ENCODE assay signal across 24 cellular contexts in the genomic region with DNA sequence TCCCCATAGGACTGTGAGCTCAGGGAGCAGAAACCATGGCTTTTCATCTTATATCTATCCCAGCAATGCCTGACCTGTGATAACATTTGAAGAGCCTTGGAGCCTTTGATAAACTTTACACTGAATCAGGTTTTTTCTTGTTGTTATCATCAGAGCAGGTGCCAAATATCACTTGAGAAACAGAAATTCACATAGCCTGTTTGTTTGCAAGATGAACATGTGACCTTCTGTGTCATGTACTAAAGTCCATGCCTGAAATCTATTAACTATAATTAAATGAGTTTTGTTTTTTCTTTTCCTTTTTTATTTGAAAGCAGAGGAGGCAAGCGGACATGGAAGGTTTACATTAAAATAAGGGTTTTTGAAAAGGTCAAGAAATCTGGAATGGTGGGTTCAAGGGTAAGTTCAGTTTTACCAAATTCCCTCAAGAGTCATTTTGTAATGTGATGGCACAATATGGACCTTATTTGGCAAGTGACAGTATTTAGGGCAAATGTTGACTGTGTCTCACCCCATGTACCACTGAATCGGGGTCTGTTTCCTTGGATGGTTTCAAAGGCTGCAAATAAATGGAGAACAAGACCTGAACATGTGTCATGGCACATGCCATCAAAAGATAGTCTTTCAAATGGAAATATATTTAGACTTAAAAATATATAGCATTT.
"Had no signal": no experiment of that assay in that cellular context is flagged by ENCODE, and none has a peak within 500 bp of the region (broad histone marks: within the 10 kb centered on the region; RNA-seq: fewer than 3 reads in every experiment).

No MANE protein-coding gene starts in this region.

- H3K36me3 Mint-ChIP-seq: immature natural killer cell, neural progenitor cell had no signal

- H3K4me1 ChIP-seq: esophagus squamous epithelium, neural progenitor cell, prostate gland, right atrium auricular region, sigmoid colon, spleen, upper lobe of left lung had no signal

- H3K27me3 ChIP-seq: esophagus squamous epithelium, heart right ventricle, neural progenitor cell, right atrium auricular region, sigmoid colon, spleen, tibial nerve, upper lobe of left lung had no signal

- H3K27ac ChIP-seq: esophagus squamous epithelium, heart right ventricle, neural progenitor cell, prostate gland, right atrium auricular region, sigmoid colon, spleen, thoracic aorta, tibial nerve, upper lobe of left lung had no signal

- H3K27ac Mint-ChIP-seq: effector memory CD8-positive, alpha-beta T cell; immature natural killer cell; mesothelial cell of epicardium; naive thymus-derived CD4-positive, alpha-beta T cell; neural progenitor cell; stimulated activated memory B cell treated with anti-CD40 and anti-IgM and Interleukin-4, amounts not matched to agents 10 μg/mL and 1 μg/mL and 100 μg/mL, for 72 hours had no signal

- H3K4me1 Mint-ChIP-seq: immature natural killer cell; naive thymus-derived CD4-positive, alpha-beta T cell; nephron; neural progenitor cell; stimulated activated memory B cell treated with anti-CD40 and anti-IgM and Interleukin-4, amounts not matched to agents 10 μg/mL and 1 μg/mL and 100 μg/mL, for 72 hours had no signal

- ATAC-seq: effector memory CD8-positive, alpha-beta T cell; naive thymus-derived CD4-positive, alpha-beta T cell; stimulated activated memory B cell treated with anti-CD40 and anti-IgM and Interleukin-4, amounts not matched to agents 10 μg/mL and 1 μg/mL and 100 μg/mL, for 72 hours; stimulated activated naive CD8-positive, alpha-beta T cell treated with anti-CD3 and anti-CD28 coated beads, Interleukin-15, Interleukin-2, amounts not matched to agents 100 U/mL and 50 U/mL, for 24 hours had no signal

- H3K9me3 ChIP-seq: esophagus squamous epithelium, heart right ventricle, prostate gland, right atrium auricular region, sigmoid colon, spleen, thoracic aorta, tibial nerve, upper lobe of left lung had no signal

- H3K4me3 Mint-ChIP-seq: effector memory CD8-positive, alpha-beta T cell; immature natural killer cell; mesothelial cell of epicardium; naive thymus-derived CD4-positive, alpha-beta T cell; nephron; neural progenitor cell; stimulated activated memory B cell treated with anti-CD40 and anti-IgM and Interleukin-4, amounts not matched to agents 10 μg/mL and 1 μg/mL and 100 μg/mL, for 72 hours had no signal

- H3K36me3 ChIP-seq: esophagus squamous epithelium, heart right ventricle, neural progenitor cell, prostate gland, right atrium auricular region, sigmoid colon, spleen, thoracic aorta, tibial nerve, upper lobe of left lung had no signal

- H3K27me3 Mint-ChIP-seq: effector memory CD8-positive, alpha-beta T cell; naive thymus-derived CD4-positive, alpha-beta T cell; stimulated activated memory B cell treated with anti-CD40 and anti-IgM and Interleukin-4, amounts not matched to agents 10 μg/mL and 1 μg/mL and 100 μg/mL, for 72 hours had no signal

- H3K9me3 Mint-ChIP-seq: effector memory CD8-positive, alpha-beta T cell; neural progenitor cell had no signal

- H3K4me3 ChIP-seq: esophagus squamous epithelium, heart right ventricle, neural progenitor cell, prostate gland, right atrium auricular region, sigmoid colon, spleen, thoracic aorta, tibial nerve, upper lobe of left lung had no signal

- DNase-seq: cortex of kidney; effector memory CD8-positive, alpha-beta T cell; erythroblast; esophagus squamous epithelium; foreskin melanocyte; glutamatergic neuron; heart right ventricle; immature natural killer cell; islet precursor cell; kidney glomerular epithelial cell; naive thymus-derived CD4-positive, alpha-beta T cell; sigmoid colon; spleen; stimulated activated CD4-positive, alpha-beta T cell treated with anti-CD3 and anti-CD28 coated beads, Interleukin-4, amount 100 ng/mL, for 4 hours; stimulated activated naive CD8-positive, alpha-beta T cell treated with anti-CD3 and anti-CD28 coated beads, Interleukin-15, Interleukin-2, amounts not matched to agents 100 U/mL and 50 U/mL, for 24 hours; upper lobe of left lung had no signal
